1 cellular context compared by ENCODE assay signal in the genomic region with DNA sequence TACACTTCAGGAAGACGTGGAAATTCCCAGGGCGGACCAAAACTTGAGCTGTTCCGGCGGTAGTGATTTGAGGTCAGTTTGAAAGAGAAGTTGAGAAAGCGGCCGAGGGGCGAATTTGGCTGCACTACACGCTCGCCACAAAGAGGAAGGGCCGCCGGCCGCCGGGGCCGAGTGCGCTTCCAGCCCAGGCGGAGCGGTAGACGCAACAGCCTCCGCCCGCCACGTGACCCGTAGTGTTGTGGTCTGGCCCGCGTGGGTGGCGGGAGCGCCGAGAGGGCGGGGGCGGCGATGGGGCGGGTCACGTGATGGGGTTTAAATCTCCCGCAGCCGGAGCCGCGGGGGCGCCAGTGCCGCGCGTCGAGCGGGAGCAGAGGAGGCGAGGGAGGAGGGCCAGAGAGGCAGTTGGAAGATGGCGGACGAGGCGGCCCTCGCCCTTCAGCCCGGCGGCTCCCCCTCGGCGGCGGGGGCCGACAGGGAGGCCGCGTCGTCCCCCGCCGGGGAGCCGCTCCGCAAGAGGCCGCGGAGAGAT.
A peak's percentile ranks its signal among the peaks of the same experiment; 100 is the strongest.
TF ChIP-seq lines count a peak whose summit lies in the region.

Gene SIRT1 (plus strand): TSS at position 344 of the 529 bp plus-strand sequence. CDS start 66 bp downstream, at position 410.

TF ChIP-seq in A549, 52 proteins besides CTCF, POLR2A, EP300 and RAD21 (continued from another document):
- TF ChIP-seq, protein P1, sequence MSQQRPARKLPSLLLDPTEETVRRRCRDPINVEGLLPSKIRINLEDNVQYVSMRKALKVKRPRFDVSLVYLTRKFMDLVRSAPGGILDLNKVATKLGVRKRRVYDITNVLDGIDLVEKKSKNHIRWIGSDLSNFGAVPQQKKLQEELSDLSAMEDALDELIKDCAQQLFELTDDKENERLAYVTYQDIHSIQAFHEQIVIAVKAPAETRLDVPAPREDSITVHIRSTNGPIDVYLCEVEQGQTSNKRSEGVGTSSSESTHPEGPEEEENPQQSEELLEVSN (IDR thresholded peaks at IDR 0.05; ENCODE audit: borderline replicate concordance, low read depth) = peak; percentile 90
- TF ChIP-seq HOXB5 (CRISPR knock-in tag; IDR thresholded peaks at IDR 0.05) (no peak; the same call in 1 of the 2 replicates), MAZ (IDR thresholded peaks at IDR 0.05; ENCODE audit: borderline replicate concordance, low read depth, low read length) (peak; percentile 71; the same call in 1 of the 2 replicates), MYC (IDR thresholded peaks at IDR 0.05; ENCODE audit: borderline replicate concordance, low read length) (peak; percentile 64), RNF2 (IDR thresholded peaks at IDR 0.05; ENCODE audit: borderline replicate concordance, low read depth) (no peak), HOXB13 (CRISPR knock-in tag; IDR thresholded peaks at IDR 0.05; ENCODE audit: low read depth) (no peak; the same call in 1 of the 2 replicates), CBX8 (IDR thresholded peaks at IDR 0.05) (no peak), GATA3 (IDR thresholded peaks at IDR 0.05; ENCODE audit: borderline replicate concordance) (peak; percentile 47), RARB (CRISPR knock-in tag; IDR thresholded peaks at IDR 0.05) (no peak), BHLHE40 (IDR thresholded peaks at IDR 0.05; ENCODE audit: low read depth, low read length) (peak; percentile 57), CEBPB (IDR thresholded peaks at IDR 0.05) (no peak), CBX2 (IDR thresholded peaks at IDR 0.05; ENCODE audit: borderline replicate concordance, low read depth) (no peak), HMGXB4 (CRISPR knock-in tag; IDR thresholded peaks at IDR 0.05; ENCODE audit: borderline replicate concordance) (no peak)
- TF ChIP-seq, protein P2, sequence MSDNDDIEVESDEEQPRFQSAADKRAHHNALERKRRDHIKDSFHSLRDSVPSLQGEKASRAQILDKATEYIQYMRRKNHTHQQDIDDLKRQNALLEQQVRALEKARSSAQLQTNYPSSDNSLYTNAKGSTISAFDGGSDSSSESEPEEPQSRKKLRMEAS (IDR thresholded peaks at IDR 0.05) = peak; percentile 97
